17 cellular contexts compared by ENCODE assay signal in genomic region chr14:54688229-54688628, GRCh38.
DNase-seq lines count a peak whose midpoint lies in the region; ATAC-seq and TF ChIP-seq lines count a peak whose summit lies in the region.
"Had no signal": no experiment of that assay in that cellular context is flagged by ENCODE, and none has a peak within 500 bp of the region (broad histone marks: within the 10 kb centered on the region; RNA-seq: fewer than 3 reads in every experiment).

No MANE protein-coding gene starts in this region.

- H4K12ac ChIP-seq in trophoblast cell (ENCODE audit: low read depth, low read length): no peak overlapping the region

- H3K18ac ChIP-seq in trophoblast cell (ENCODE audit: low read length): no peak overlapping the region

- no peak overlapping the region for H3K4me2 ChIP-seq in trophoblast cell (ENCODE audit: low read length)

- no peak overlapping the region for H3K4me3 Mint-ChIP-seq in activated CD8-positive, alpha-beta memory T cell treated with anti-CD3 and anti-CD28 coated beads, Interleukin-2, amount 10 ng/mL, durations not matched to agents 7 days and 5 days
- H3K4me3 Mint-ChIP-seq in effector memory CD8-positive, alpha-beta T cell: no peak overlapping the region
- H3K4me3 Mint-ChIP-seq: CD14-positive monocyte had no signal

- no peak for TF ChIP-seq CTCF in upper lobe of right lung (IDR thresholded peaks at IDR 0.05)

- H3K36me3 ChIP-seq in upper lobe of right lung (no peaks in the 10 kb centered on the region), trophoblast cell (ENCODE audit: control insufficient read depth in 1 of 2, insufficient read depth in 2 of 2, low read length in 2 of 2) (peaks cover 0 to 3% of the 10 kb centered on the region in 2 experiments), H7 (replicated peaks; ENCODE audit: control insufficient read depth, insufficient read depth, low read length) (no peaks in the 10 kb centered on the region)

- H3K27me3 Mint-ChIP-seq in activated CD8-positive, alpha-beta memory T cell treated with anti-CD3 and anti-CD28 coated beads, Interleukin-2, amount 10 ng/mL, durations not matched to agents 7 days and 5 days: peaks cover 75% of the 10 kb centered on the region
- H3K27me3 Mint-ChIP-seq in effector memory CD8-positive, alpha-beta T cell: peaks cover 71 to 77% of the 10 kb centered on the region in 2 donors

- H4K8ac ChIP-seq in trophoblast cell (ENCODE audit: low read depth, low read length): no peak overlapping the region

- DNase-seq in activated CD8-positive, alpha-beta memory T cell treated with anti-CD3 and anti-CD28 coated beads, Interleukin-2, amount 10 ng/mL, durations not matched to agents 7 days and 5 days: peak; percentile 45
- no peak for DNase-seq in activated CD8-positive, alpha-beta memory T cell treated with anti-CD3 and anti-CD28 coated beads for 24 hours
- no peak for DNase-seq in effector memory CD8-positive, alpha-beta T cell
- DNase-seq in stimulated activated CD8-positive, alpha-beta memory T cell treated with anti-CD3 and anti-CD28 coated beads, Interleukin-7, amount 100 ng/mL, for 48 hours (ENCODE audit: extremely low read depth in 1 of 2, low read depth in 1 of 2): peak; percentile 17 to 20
- DNase-seq in upper lobe of right lung (no peak), trophoblast cell (no peak), H7 (no peak)
- DNase-seq: central memory CD4-positive, alpha-beta T cell; DMS79; GOT3; KBM-7; midbrain; NCI-H2029 treated with DMSO at 0.1 percent for 48 hours; NCI-H524; SIG-M5 had no signal

- H3K9me3 ChIP-seq in upper lobe of right lung (no peaks in the 10 kb centered on the region), trophoblast cell (ENCODE audit: insufficient read depth, low read depth, low read length) (no peaks in the 10 kb centered on the region)

- ATAC-seq in activated CD8-positive, alpha-beta memory T cell treated with anti-CD3 and anti-CD28 coated beads, Interleukin-2, amount 10 ng/mL, durations not matched to agents 7 days and 5 days: peak; percentile 45
- ATAC-seq in HG02885 (IDR thresholded peaks at IDR 0.05; ENCODE audit: poor library complexity, unreplicated experiment) (peak; percentile 58), upper lobe of right lung (no peak)
- ATAC-seq in effector memory CD8-positive, alpha-beta T cell (replicated peaks): peak; percentile 56

- CTCF ChIA-PET in activated CD8-positive, alpha-beta memory T cell treated with anti-CD3 and anti-CD28 coated beads, Interleukin-2, amount 10 ng/mL, durations not matched to agents 7 days and 5 days (lab: Charles Lee): interaction anchor here (4.6 kb wide), 1 partner anchor 122 kb away, joined by 50 read pairs; the partner anchor contains the start of gene SAMD4A

- H3K27me3 ChIP-seq in upper lobe of right lung: no peaks in the 10 kb centered on the region
- H3K27me3 ChIP-seq in trophoblast cell (ENCODE audit: insufficient read depth, low read length): no peaks in the 10 kb centered on the region
- H3K27me3 ChIP-seq in H7 (ENCODE audit: control insufficient read depth, insufficient read depth, low read length): no peaks in the 10 kb centered on the region

- H3K36me3 Mint-ChIP-seq in activated CD8-positive, alpha-beta memory T cell treated with anti-CD3 and anti-CD28 coated beads, Interleukin-2, amount 10 ng/mL, durations not matched to agents 7 days and 5 days: peaks cover 5% of the 10 kb centered on the region
- H3K36me3 Mint-ChIP-seq in effector memory CD8-positive, alpha-beta T cell (ENCODE audit: insufficient read depth): no peaks in the 10 kb centered on the region
- H3K36me3 Mint-ChIP-seq: CD14-positive monocyte had no signal

- H3K79me2 ChIP-seq in trophoblast cell (ENCODE audit: control insufficient read depth, insufficient read depth, low read length, poor library complexity): no peaks in the 10 kb centered on the region

- H2BK120ac ChIP-seq in trophoblast cell (ENCODE audit: insufficient read depth, low read length, poor library complexity): no peak overlapping the region

- intact Hi-C loops in upper lobe of right lung (cut with DNase I): no loop called here

- H2AK5ac ChIP-seq in trophoblast cell (ENCODE audit: low read length): no peak overlapping the region

- H2BK12ac ChIP-seq in trophoblast cell (ENCODE audit: low read length): no peak overlapping the region

- H3K9me3 Mint-ChIP-seq in activated CD8-positive, alpha-beta memory T cell treated with anti-CD3 and anti-CD28 coated beads, Interleukin-2, amount 10 ng/mL, durations not matched to agents 7 days and 5 days (ENCODE audit: low read depth): peaks cover 3% of the 10 kb centered on the region
- no peaks in the 10 kb centered on the region for H3K9me3 Mint-ChIP-seq in effector memory CD8-positive, alpha-beta T cell

- no peak overlapping the region for H4K91ac ChIP-seq in trophoblast cell (ENCODE audit: low read depth, low read length)

- H2AFZ ChIP-seq in trophoblast cell (ENCODE audit: insufficient read depth, low read length, poor library complexity): no peak overlapping the region

- H3K4ac ChIP-seq in trophoblast cell (ENCODE audit: low read depth, low read length): no peak overlapping the region

- WGBS in trophoblast cell (ENCODE audit: extremely low coverage, insufficient coverage, insufficient read length): no CpG with 5 or more reads among the region's 10 CpGs

- H3K14ac ChIP-seq in trophoblast cell (ENCODE audit: low read length): no peak overlapping the region

- H3K9ac ChIP-seq in trophoblast cell (ENCODE audit: low read length): no peak overlapping the region

- peaks cover 26% of the 10 kb centered on the region for H3K4me1 Mint-ChIP-seq in activated CD8-positive, alpha-beta memory T cell treated with anti-CD3 and anti-CD28 coated beads, Interleukin-2, amount 10 ng/mL, durations not matched to agents 7 days and 5 days
- peaks cover 0 to 12% of the 10 kb centered on the region in 2 donors for H3K4me1 Mint-ChIP-seq in effector memory CD8-positive, alpha-beta T cell (ENCODE audit: low read depth in 2 of 2)

- no peak overlapping the region for H3K23ac ChIP-seq in trophoblast cell (ENCODE audit: low read length)

- H3K27ac Mint-ChIP-seq in activated CD8-positive, alpha-beta memory T cell treated with anti-CD3 and anti-CD28 coated beads, Interleukin-2, amount 10 ng/mL, durations not matched to agents 7 days and 5 days: no peak overlapping the region
- no peak overlapping the region for H3K27ac Mint-ChIP-seq in effector memory CD8-positive, alpha-beta T cell

- H3K4me1 ChIP-seq in upper lobe of right lung (peaks cover 46% of the 10 kb centered on the region), trophoblast cell (ENCODE audit: control insufficient read depth in 1 of 2, insufficient read depth in 2 of 2, low read length in 2 of 2) (peaks cover 3 to 8% of the 10 kb centered on the region in 2 experiments)

- H3K27ac ChIP-seq in upper lobe of right lung (no peak overlapping the region), trophoblast cell (ENCODE audit: low read depth, low read length) (no peak overlapping the region)

- no peak overlapping the region for H3K4me3 ChIP-seq in upper lobe of right lung
- H3K4me3 ChIP-seq in trophoblast cell (ENCODE audit: low read depth, low read length): no peak overlapping the region
- no peak overlapping the region for H3K4me3 ChIP-seq in H7 (ENCODE audit: insufficient read depth, low read depth, low read length)

- peaks cover 2% of the 10 kb centered on the region for H3K79me1 ChIP-seq in trophoblast cell (ENCODE audit: low read length)

- H2BK5ac ChIP-seq in trophoblast cell (ENCODE audit: low read depth, low read length, poor library complexity): no peak overlapping the region

Comparison
In these comparisons a context has a peak if more than half of its experiments do, and no peak if none do; other contexts are left out.
1. DNase-seq: peak in activated CD8-positive, alpha-beta memory T cell treated with anti-CD3 and anti-CD28 coated beads, Interleukin-2, amount 10 ng/mL, durations not matched to agents 7 days and 5 days (single experiment) and stimulated activated CD8-positive, alpha-beta memory T cell treated with anti-CD3 and anti-CD28 coated beads, Interleukin-7, amount 100 ng/mL, for 48 hours (2 of 2); none in activated CD8-positive, alpha-beta memory T cell treated with anti-CD3 and anti-CD28 coated beads for 24 hours (single experiment), effector memory CD8-positive, alpha-beta T cell (0 of 3), upper lobe of right lung (single experiment), trophoblast cell (0 of 2) and H7 (single experiment).